8 cellular contexts compared by ENCODE assay signal in the genomic region with DNA sequence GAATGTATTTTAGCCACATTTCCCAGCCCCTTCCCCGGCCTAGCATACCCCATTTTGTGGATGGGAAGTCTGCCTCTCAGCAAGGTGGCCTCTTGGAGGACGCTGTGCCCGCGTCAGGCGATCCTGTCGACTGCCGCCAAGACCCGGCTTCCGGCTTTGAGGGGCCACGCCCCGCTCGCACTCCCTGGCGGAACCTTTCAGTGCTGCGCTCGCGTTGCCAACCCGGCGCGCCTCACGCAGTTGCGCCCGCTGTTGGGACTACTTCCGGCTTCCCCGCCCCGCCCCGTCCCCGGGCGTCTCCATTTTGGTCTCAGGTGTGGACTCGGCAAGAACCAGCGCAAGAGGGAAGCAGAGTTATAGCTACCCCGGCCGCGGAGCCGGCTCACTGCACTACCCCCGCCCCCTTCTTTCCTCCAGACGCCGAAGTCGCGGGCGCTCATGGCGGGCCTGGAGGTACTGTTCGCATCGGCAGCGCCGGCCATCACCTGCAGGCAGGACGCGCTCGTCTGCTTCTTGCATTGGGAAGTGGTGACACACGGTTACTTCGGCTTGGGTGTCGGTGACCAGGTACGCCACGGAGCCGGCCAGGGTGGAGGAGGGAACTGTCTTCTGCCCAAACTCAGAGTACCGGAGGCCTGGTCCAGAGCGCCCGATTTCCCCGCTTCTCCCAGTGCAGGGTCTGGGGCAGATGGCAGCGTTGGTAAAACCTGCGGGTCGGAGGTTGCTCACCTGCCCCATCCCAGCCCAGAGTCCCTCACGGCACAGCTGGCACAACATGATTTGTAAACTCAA. TPM values are rescaled to one million over a fixed set of nuclear protein-coding genes. Genes with fewer than 3 reads are reported as not detected.
A peak's percentile ranks its signal among the peaks of the same experiment; 100 is the strongest.
DNase-seq lines count a peak whose midpoint lies in the region; ATAC-seq and TF ChIP-seq lines count a peak whose summit lies in the region.

A gene with protein sequence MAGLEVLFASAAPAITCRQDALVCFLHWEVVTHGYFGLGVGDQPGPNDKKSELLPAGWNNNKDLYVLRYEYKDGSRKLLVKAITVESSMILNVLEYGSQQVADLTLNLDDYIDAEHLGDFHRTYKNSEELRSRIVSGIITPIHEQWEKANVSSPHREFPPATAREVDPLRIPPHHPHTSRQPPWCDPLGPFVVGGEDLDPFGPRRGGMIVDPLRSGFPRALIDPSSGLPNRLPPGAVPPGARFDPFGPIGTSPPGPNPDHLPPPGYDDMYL (plus strand): TSS at position 267 of the 792 bp plus-strand sequence. CDS start 172 bp downstream, at position 439.

- H3K27me3 ChIP-seq in ovary (no peaks in the 10 kb centered on the region), thyroid gland (no peaks in the 10 kb centered on the region)

- DNase-seq in GM10266 (ENCODE audit: extremely low spot score) (peak; percentile 89), NCI-H1105 (lab: John Stamatoyannopoulos, UW) (peak; percentile 93), SKM-1 treated with dmso at 0.1 percent for 144 hours (lab: John Stamatoyannopoulos, UW; ENCODE audit: unreplicated experiment) (peak; percentile 60), head of caudate nucleus (peak; percentile 80 to 97 (median 94)), ovary (peak; percentile 87 to 95 (median 92)), thyroid gland (peak; percentile 96 to 97)
- peak; percentile 96 for DNase-seq in activated naive CD8-positive, alpha-beta T cell treated with anti-CD3 and anti-CD28 coated beads for 36 hours

- H3K4me3 Mint-ChIP-seq in activated naive CD8-positive, alpha-beta T cell treated with anti-CD3 and anti-CD28 coated beads for 36 hours, result peak within 1 kb of the TSS; percentile 81

- no peaks in the 10 kb centered on the region for H3K27me3 Mint-ChIP-seq in activated naive CD8-positive, alpha-beta T cell treated with anti-CD3 and anti-CD28 coated beads for 36 hours

- H3K9me3 Mint-ChIP-seq in activated naive CD8-positive, alpha-beta T cell treated with anti-CD3 and anti-CD28 coated beads for 36 hours, result no peaks in the 10 kb centered on the region

- no peak for TF ChIP-seq EP300 in ovary (IDR thresholded peaks at IDR 0.05)

- TF ChIP-seq POLR2A in ovary (IDR thresholded peaks at IDR 0.05) (no peak), thyroid gland (IDR thresholded peaks at IDR 0.05) (peak in 1 of 2 donors; percentile 67)

- H3K36me3 Mint-ChIP-seq in activated naive CD8-positive, alpha-beta T cell treated with anti-CD3 and anti-CD28 coated beads for 36 hours, result peaks cover 26% of the 10 kb centered on the region

- ATAC-seq in HG02623 (IDR thresholded peaks at IDR 0.05; ENCODE audit: unreplicated experiment), result peak; percentile 94

- H3K9me3 ChIP-seq in ovary (no peaks in the 10 kb centered on the region), thyroid gland (no peaks in the 10 kb centered on the region)

- H3K4me1 Mint-ChIP-seq in activated naive CD8-positive, alpha-beta T cell treated with anti-CD3 and anti-CD28 coated beads for 36 hours, result peaks cover 48% of the 10 kb centered on the region

- 0 to 1% (median 1%) methylated on average over 44 to 62 of the region's 62 CpGs for WGBS in ovary, 3 donors
- 0% methylated on average over 12 to 32 of the region's 62 CpGs for WGBS in thyroid gland, 2 donors

- H3K4me3 ChIP-seq in ovary (peak within 1 kb of the TSS; percentile 90), thyroid gland (replicated peaks in 1 of 3) (peak within 1 kb of the TSS; percentile 77 to 97 (median 96))

- H3K27ac Mint-ChIP-seq in activated naive CD8-positive, alpha-beta T cell treated with anti-CD3 and anti-CD28 coated beads for 36 hours, result peak within 1 kb of the TSS; percentile 87

- H3K36me3 ChIP-seq in ovary (no peaks in the 10 kb centered on the region), thyroid gland (no peaks in the 10 kb centered on the region)

- intact Hi-C loops in head of caudate nucleus (cut with DNase I), result no loop called here
- intact Hi-C loops in ovary (cut with DNase I), result loop anchor here in 1 of 4 donors (5.0 to 10.0 kb wide), 2 partner anchors 96 to 349 kb away; a partner anchor contains a TSS
- intact Hi-C loops in thyroid gland (cut with DNase I), result loop anchor here (10.0 kb wide), 1 partner anchor 144 kb away; no protein-coding TSS in a partner anchor

- TF ChIP-seq CTCF in GM10266 (IDR thresholded peaks at IDR 0.05; ENCODE audit: control insufficient read depth, insufficient read depth, low read depth, missing control alignments), result no peak
- peak in 1 of 3 donors; percentile 26 for TF ChIP-seq CTCF in ovary (IDR thresholded peaks at IDR 0.05)
- peak in 2 of 6 experiments; percentile 16 to 46 for TF ChIP-seq CTCF in thyroid gland (IDR thresholded peaks at IDR 0.05)

- H3K27ac ChIP-seq in ovary (peak within 1 kb of the TSS; percentile 1 to 38), thyroid gland (peak within 1 kb of the TSS; percentile 67 to 87 (median 77))

- H3K4me1 ChIP-seq in ovary (ENCODE audit: insufficient read depth) (peaks cover 23% of the 10 kb centered on the region), thyroid gland (peaks cover 46 to 47% of the 10 kb centered on the region in 2 donors)

RNA-seq across cellular contexts. Expression of the gene that starts here (rescaled TPM):
- total RNA-seq in activated naive CD8-positive, alpha-beta T cell treated with anti-CD3 and anti-CD28 coated beads for 36 hours, result 100 to 1,000 TPM; 180 to 192 TPM
- total RNA-seq in ovary (100 to 1,000 TPM in 6 of 7 donors, 10 to 100 TPM in 1; 33.4 to 163 (median 127) TPM), thyroid gland (100 to 1,000 TPM in 2 of 4 donors, 10 to 100 TPM in 2; 74.8 to 189 (median 105) TPM)
- polyA plus RNA-seq in ovary, result 100 to 1,000 TPM in 1 of 2 donors, 10 to 100 TPM in 1; 81.5 to 140 TPM

Comparison
In these comparisons a context has a peak if more than half of its experiments do, and no peak if none do; other contexts are left out.
1. Peak in every context shown above with its lines: DNase-seq, ATAC-seq, H3K4me3 ChIP-seq and H3K27ac ChIP-seq.